ENCODE assay signal across 18 cellular contexts in the genomic region with DNA sequence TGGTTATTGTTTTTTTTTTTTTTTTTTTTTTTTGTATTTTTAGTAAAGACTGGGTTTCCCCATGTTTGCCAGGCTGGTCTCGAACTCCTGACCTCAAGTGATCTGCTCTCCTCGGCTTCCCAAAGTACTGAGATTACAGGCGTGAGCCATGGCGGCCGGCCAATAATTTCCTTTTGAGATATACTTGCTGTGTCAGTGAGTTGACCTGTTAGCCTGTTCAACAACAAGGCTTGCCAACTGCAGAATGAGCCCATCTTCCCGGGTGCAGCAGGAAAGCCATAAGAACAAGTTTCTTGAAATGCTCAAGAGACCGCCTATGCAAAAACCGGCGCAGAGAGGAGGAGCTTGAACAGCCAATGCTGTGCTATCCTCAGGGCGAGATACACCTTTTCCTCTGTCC.
"Had no signal": no experiment of that assay in that cellular context is flagged by ENCODE, and none has a peak within 500 bp of the region (broad histone marks: within the 10 kb centered on the region; RNA-seq: fewer than 3 reads in every experiment).

No MANE protein-coding gene starts in this region.

- H3K4me1 ChIP-seq: gastrocnemius medialis had no signal

- H3K27ac ChIP-seq: gastrocnemius medialis had no signal

- ATAC-seq: activated naive CD8-positive, alpha-beta T cell treated with anti-CD3 and anti-CD28 coated beads, Interleukin-2, amount 50 U/mL, for 24 hours; gastrocnemius medialis; stimulated activated naive CD8-positive, alpha-beta T cell treated with anti-CD3 and anti-CD28 coated beads, Interleukin-15, Interleukin-2, amounts not matched to agents 100 U/mL and 50 U/mL, for 24 hours had no signal

- H3K27me3 ChIP-seq: gastrocnemius medialis had no signal

- FAIRE-seq: colon had no signal

- DNase-seq: activated CD4-positive, alpha-beta T cell treated with anti-CD3 and anti-CD28 coated beads for 1 hour; activated CD8-positive, alpha-beta memory T cell treated with anti-CD3 and anti-CD28 coated beads for 24 hours; activated CD8-positive, alpha-beta memory T cell treated with anti-CD3 and anti-CD28 coated beads, Interleukin-2, amount 50 U/mL, for 48 hours; activated effector memory CD4-positive, alpha-beta T cell treated with Interleukin-2 at 50 U/mL for 16 hours; activated naive CD4-positive, alpha-beta T cell treated with anti-CD3 and anti-CD28 coated beads, Interleukin-2, amount 10 ng/mL, durations not matched to agents 7 days and 5 days; activated naive CD8-positive, alpha-beta T cell treated with anti-CD3 and anti-CD28 coated beads, Interleukin-2, amount 50 U/mL, for 24 hours; activated T-cell treated with anti-CD3 and anti-CD28 coated beads, Interleukin-2, amount 50 U/mL, for 48 hours; anterior cingulate cortex; central memory CD4-positive, alpha-beta T cell; erythroblast; gastrocnemius medialis; head of caudate nucleus; immature natural killer cell; kidney glomerular epithelial cell; retina; stimulated activated naive CD8-positive, alpha-beta T cell treated with anti-CD3 and anti-CD28 coated beads, Interleukin-15, Interleukin-2, amounts not matched to agents 100 U/mL and 50 U/mL, for 24 hours had no signal

- H3K9me3 ChIP-seq: gastrocnemius medialis had no signal

- H3K36me3 ChIP-seq: gastrocnemius medialis had no signal

- H3K4me3 ChIP-seq: gastrocnemius medialis, lung had no signal
